Comparison of ENCODE assay signal across 25 cellular contexts in genomic region chr3:195882002-195882441, GRCh38.
"Had no signal": no experiment of that assay in that cellular context is flagged by ENCODE, and none has a peak within 500 bp of the region (broad histone marks: within the 10 kb centered on the region; RNA-seq: fewer than 3 reads in every experiment).

No MANE protein-coding gene starts in this region.

- H3K4me3 ChIP-seq: lower lobe of right lung, ovary, tibial nerve, upper lobe of left lung, vagina had no signal

- H3K27me3 ChIP-seq: neutrophil, ovary, tibial nerve, upper lobe of left lung, vagina had no signal

- DNase-seq: hippocampal formation; kidney glomerular epithelial cell; left cardiac atrium; lower lobe of right lung; mammary epithelial cell; mesenchymal stem cell; occipital lobe; ovary; small intestine; stimulated activated CD4-positive, alpha-beta T cell treated with anti-CD3 and anti-CD28 coated beads, Interleukin-1b, Interleukin-23, amount 100 ng/mL, for 48 hours; stimulated activated CD4-positive, alpha-beta T cell treated with anti-CD3 and anti-CD28 coated beads, Interleukin-2, amount 100 ng/mL, for 48 hours; stimulated activated CD4-positive, alpha-beta T cell treated with anti-CD3 and anti-CD28 coated beads, Interleukin-4, amount 100 ng/mL, for 4 hours; stimulated activated CD8-positive, alpha-beta memory T cell treated with anti-CD3 and anti-CD28 coated beads, Interleukin-4, amount 100 ng/mL, for 48 hours; stimulated activated naive CD4-positive, alpha-beta T cell treated with Interleukin-2 at 50 U/mL for 16 hours; stimulated activated naive CD8-positive, alpha-beta T cell treated with anti-CD3 and anti-CD28 coated beads, Interleukin-15, amount 100 ng/mL, for 72 hours; substantia nigra; upper lobe of left lung had no signal

- H3K9me3 ChIP-seq: lower lobe of right lung, neutrophil, ovary, tibial nerve, upper lobe of left lung, vagina had no signal

- H3K36me3 ChIP-seq: ovary had no signal

- H3K27ac ChIP-seq: lower lobe of right lung, neutrophil, ovary, tibial nerve, upper lobe of left lung, vagina had no signal

- ATAC-seq: left cardiac atrium; left lobe of liver; lower lobe of right lung; naive thymus-derived CD8-positive, alpha-beta T cell; right cardiac atrium; sciatic nerve; stimulated activated memory B cell treated with anti-CD40 and anti-IgM and Interleukin-4, amounts not matched to agents 10 μg/mL and 1 μg/mL and 100 μg/mL, for 72 hours; stimulated activated naive CD8-positive, alpha-beta T cell treated with anti-CD3 and anti-CD28 coated beads, Interleukin-15, amount 100 ng/mL, for 72 hours had no signal
